22 cellular contexts compared by ENCODE assay signal in the genomic region with DNA sequence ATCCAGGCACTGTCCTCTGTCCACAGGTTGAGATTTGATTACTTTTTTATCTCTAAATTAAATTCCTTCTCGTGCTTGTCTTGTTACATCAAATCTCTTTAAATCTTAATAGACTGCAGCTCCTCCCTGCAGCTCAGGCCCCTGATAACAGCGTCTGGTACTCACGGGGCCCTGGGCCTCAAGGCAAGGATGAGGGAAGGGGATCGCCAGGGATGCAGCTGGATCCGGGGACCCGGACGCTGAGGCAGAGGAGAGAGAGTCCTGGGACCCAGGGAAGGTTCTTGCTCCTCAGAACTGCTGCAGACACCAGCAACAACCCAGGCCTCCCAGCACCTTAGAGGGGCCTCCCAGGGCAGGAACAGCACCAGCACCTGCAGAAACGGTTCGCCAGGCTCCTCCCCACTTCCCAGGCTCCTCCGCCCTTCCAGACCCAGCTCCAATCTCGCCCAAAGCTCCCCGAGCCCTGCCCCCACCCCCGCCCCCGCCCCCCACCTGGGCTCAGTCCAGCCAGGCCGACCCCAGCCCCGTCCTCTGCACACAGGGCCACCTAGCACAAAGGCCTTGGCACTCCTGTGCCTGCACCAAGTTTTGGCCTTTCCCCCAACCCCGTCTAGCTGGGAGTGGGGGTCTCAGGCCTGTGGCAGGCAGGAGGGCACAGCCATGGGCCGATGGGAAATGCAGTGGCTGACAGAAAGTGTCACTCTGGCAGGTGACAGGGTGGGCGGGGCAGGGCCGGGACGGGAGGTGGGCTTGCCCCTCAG.
"Had no signal": no experiment of that assay in that cellular context is flagged by ENCODE, and none has a peak within 500 bp of the region (broad histone marks: within the 10 kb centered on the region; RNA-seq: fewer than 3 reads in every experiment).

No MANE protein-coding gene starts in this region.

- H3K9me3 ChIP-seq: heart left ventricle, mucosa of descending colon, tibial artery had no signal

- H3K4me1 ChIP-seq: heart left ventricle, parathyroid adenoma, tibial artery had no signal

- H3K36me3 ChIP-seq: cardiac muscle cell, heart left ventricle, tibial artery, WERI-Rb-1 had no signal

- FAIRE-seq: endometrium, TTC549 had no signal

- H3K9ac ChIP-seq: parathyroid adenoma had no signal

- H3K27ac ChIP-seq: cardiac muscle cell, heart left ventricle, parathyroid adenoma, tibial artery, WERI-Rb-1 had no signal

- ATAC-seq: activated naive CD8-positive, alpha-beta T cell treated with anti-CD3 and anti-CD28 coated beads, Interleukin-2, amount 50 U/mL, for 24 hours; activated T-helper 17 cell treated with anti-CD3 and anti-CD28 coated beads, Interleukin-2, amount 50 U/mL, for 72 hours; heart left ventricle; left colon; mucosa of descending colon; stimulated activated naive CD8-positive, alpha-beta T cell treated with anti-CD3 and anti-CD28 coated beads, Interleukin-15, Interleukin-2, amounts not matched to agents 100 U/mL and 50 U/mL, for 24 hours; T-cell had no signal

- H3K4me3 ChIP-seq: cardiac muscle cell, heart left ventricle, mucosa of descending colon, tibial artery had no signal

- DNase-seq: activated CD8-positive, alpha-beta memory T cell treated with anti-CD3 and anti-CD28 coated beads, Interleukin-2, amount 50 U/mL, for 4 hours; activated naive CD4-positive, alpha-beta T cell treated with Interleukin-2 at 50 U/mL for 16 hours; activated naive CD8-positive, alpha-beta T cell treated with anti-CD3 and anti-CD28 coated beads, Interleukin-2, amount 50 U/mL, for 24 hours; activated T-cell treated with anti-CD3 and anti-CD28 coated beads, Interleukin-2, amount 50 U/mL, for 24 hours; effector CD4-positive, alpha-beta T cell; islet precursor cell; left colon; mesendoderm; nephron progenitor cell; nucleus accumbens; stimulated activated CD4-positive, alpha-beta T cell treated with anti-CD3 and anti-CD28 coated beads, Interleukin-4, amount 100 ng/mL, for 24 hours; stimulated activated naive CD8-positive, alpha-beta T cell treated with anti-CD3 and anti-CD28 coated beads, Interleukin-15, Interleukin-2, amounts not matched to agents 100 U/mL and 50 U/mL, for 24 hours; T-cell; WERI-Rb-1 had no signal
